In genomic region chr7:123580406-123581161, GRCh38 we compare ENCODE assay signal across 7 cellular contexts. TPM values are rescaled to one million over a fixed set of nuclear protein-coding genes. Genes with fewer than 3 reads are reported as not detected.
DNase-seq lines count a peak whose midpoint lies in the region; ATAC-seq, FAIRE-seq and TF ChIP-seq lines count a peak whose summit lies in the region.

No MANE protein-coding gene starts in this region.

- ATAC-seq in GM21423 (IDR thresholded peaks at IDR 0.05; ENCODE audit: unreplicated experiment), result peak; percentile 65

- H3K9me3 Mint-ChIP-seq in osteocyte (ENCODE audit: unreplicated experiment), result no peaks in the 10 kb centered on the region

- peaks cover 2% of the 10 kb centered on the region for H3K4me1 Mint-ChIP-seq in osteocyte (ENCODE audit: unreplicated experiment)

- peaks cover 63% of the 10 kb centered on the region for H3K27me3 Mint-ChIP-seq in osteocyte (ENCODE audit: unreplicated experiment)

- DNase-seq in GM04503 (ENCODE audit: low read depth), result peak; percentile 4
- DNase-seq in Jurkat, Clone E6-1 (ENCODE audit: low read depth, low spot score), result peak; percentile 53
- DNase-seq in RPMI7951 (ENCODE audit: low read depth), result peak; percentile 40
- DNase-seq in fibroblast of gingiva (ENCODE audit: low read depth), result peak; percentile 30
- no peak for DNase-seq in osteocyte (ENCODE audit: extremely low spot score, unreplicated experiment)
- DNase-seq in GM19239 (ENCODE audit: insufficient read length, low spot score), result no peak

- peak overlapping the region; percentile 31 for H3K4me3 Mint-ChIP-seq in osteocyte (ENCODE audit: unreplicated experiment)

- no peak overlapping the region for H3K27ac Mint-ChIP-seq in osteocyte (ENCODE audit: unreplicated experiment)

- no peak overlapping the region for H3K4me3 ChIP-seq in Jurkat, Clone E6-1 (ENCODE audit: low read length)

- peak; percentile 78 for TF ChIP-seq CTCF in osteocyte (IDR thresholded peaks at IDR 0.05)

- FAIRE-seq in GM19239 (lab: Jason Lieb, UNC), result no peak

- no peaks in the 10 kb centered on the region for H3K36me3 Mint-ChIP-seq in osteocyte (ENCODE audit: unreplicated experiment)

RNA-seq across cellular contexts. Expression of gene ASB15, which starts 21.0 kb away (rescaled TPM):
- polyA plus RNA-seq in Jurkat, Clone E6-1 (2012; ENCODE audit: insufficient read depth, insufficient read length), result not detected
- total RNA-seq in RPMI7951 (2014; rRNA removed; shearing (Covaris generic)), result 0.12 TPM in 1 of 2 replicates, not detected in the other
- total RNA-seq in osteocyte, result not detected in 2 replicates

RNA-seq across cellular contexts. Expression of gene NDUFA5, which starts 23.0 kb away (rescaled TPM):
- 64.3 TPM for polyA plus RNA-seq in Jurkat, Clone E6-1 (2012; ENCODE audit: insufficient read depth, insufficient read length)
- total RNA-seq in RPMI7951 (2014; rRNA removed; shearing (Covaris generic)), result 78.8 and 102 TPM in 2 replicates
- 56.5 and 64.7 TPM in 2 replicates for total RNA-seq in osteocyte

RNA-seq across cellular contexts. Expression of gene IQUB, which starts 46.2 kb away (rescaled TPM):
- polyA plus RNA-seq in Jurkat, Clone E6-1 (2012; ENCODE audit: insufficient read depth, insufficient read length), result not detected
- total RNA-seq in RPMI7951 (2014; rRNA removed; shearing (Covaris generic)), result 0.39 and 1.1 TPM in 2 replicates
- total RNA-seq in osteocyte, result 0.26 and 0.32 TPM in 2 replicates

Comparison
In these comparisons a context has a peak if more than half of its experiments do, and no peak if none do; other contexts are left out.
1. DNase-seq: peak in GM04503 (single experiment), Jurkat, Clone E6-1 (single experiment), RPMI7951 (single experiment) and fibroblast of gingiva (single experiment); none in osteocyte (single experiment) and GM19239 (single experiment).